2 cellular contexts compared by ENCODE assay signal in the genomic region with DNA sequence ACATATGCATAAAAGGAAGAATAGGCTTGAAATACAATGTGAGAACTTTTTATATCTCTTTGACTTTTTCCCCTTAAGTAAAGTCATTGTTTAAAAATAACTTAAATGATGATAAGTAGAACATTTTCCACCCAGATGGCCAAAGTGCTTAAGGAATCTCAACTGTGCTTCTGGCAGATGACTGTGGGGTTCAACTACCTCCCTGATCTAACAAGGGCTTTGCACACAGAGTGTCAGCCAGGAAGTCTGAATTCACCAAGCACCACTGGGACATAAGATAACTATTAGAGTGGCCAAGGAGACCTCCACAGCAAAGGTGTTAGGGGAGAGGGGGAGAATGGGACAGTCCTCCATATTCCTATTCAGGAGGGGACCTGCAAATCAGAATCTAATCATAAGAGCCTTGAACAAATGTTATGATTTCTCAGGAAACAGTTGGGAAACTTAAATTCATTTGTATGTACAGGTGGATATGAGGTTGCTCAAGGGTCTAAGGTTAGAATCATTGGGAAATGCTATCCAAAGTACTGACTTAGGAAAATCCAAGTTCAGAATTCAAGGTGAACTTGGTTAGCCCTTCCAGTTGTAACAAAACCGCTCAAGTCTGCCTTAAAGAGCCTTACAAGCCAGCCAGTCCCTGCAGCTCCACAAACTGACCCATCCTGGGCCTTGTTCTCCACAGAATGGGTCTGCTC.
TF ChIP-seq lines count a peak whose summit lies in the region.

A gene with protein sequence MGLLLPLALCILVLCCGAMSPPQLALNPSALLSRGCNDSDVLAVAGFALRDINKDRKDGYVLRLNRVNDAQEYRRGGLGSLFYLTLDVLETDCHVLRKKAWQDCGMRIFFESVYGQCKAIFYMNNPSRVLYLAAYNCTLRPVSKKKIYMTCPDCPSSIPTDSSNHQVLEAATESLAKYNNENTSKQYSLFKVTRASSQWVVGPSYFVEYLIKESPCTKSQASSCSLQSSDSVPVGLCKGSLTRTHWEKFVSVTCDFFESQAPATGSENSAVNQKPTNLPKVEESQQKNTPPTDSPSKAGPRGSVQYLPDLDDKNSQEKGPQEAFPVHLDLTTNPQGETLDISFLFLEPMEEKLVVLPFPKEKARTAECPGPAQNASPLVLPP (plus strand): TSS at position 622 of the 695 bp plus-strand sequence. CDS start 62 bp downstream, at position 684.

TF ChIP-seq in SK-N-SH, 30 proteins besides CTCF, POLR2A, EP300 and RAD21 (continued from another document):
- TF ChIP-seq, protein P1, sequence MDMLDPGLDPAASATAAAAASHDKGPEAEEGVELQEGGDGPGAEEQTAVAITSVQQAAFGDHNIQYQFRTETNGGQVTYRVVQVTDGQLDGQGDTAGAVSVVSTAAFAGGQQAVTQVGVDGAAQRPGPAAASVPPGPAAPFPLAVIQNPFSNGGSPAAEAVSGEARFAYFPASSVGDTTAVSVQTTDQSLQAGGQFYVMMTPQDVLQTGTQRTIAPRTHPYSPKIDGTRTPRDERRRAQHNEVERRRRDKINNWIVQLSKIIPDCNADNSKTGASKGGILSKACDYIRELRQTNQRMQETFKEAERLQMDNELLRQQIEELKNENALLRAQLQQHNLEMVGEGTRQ (IDR thresholded peaks at IDR 0.05; ENCODE audit: borderline replicate concordance, low read depth, low read length), result no peak
- TF ChIP-seq ZBTB33 (IDR thresholded peaks at IDR 0.05; ENCODE audit: borderline replicate concordance, low read depth) (no peak), ELF1 (IDR thresholded peaks at IDR 0.05) (no peak), SMC3 (IDR thresholded peaks at IDR 0.05; ENCODE audit: low read depth, low read length) (no peak), TEAD4 (IDR thresholded peaks at IDR 0.05; ENCODE audit: borderline replicate concordance, insufficient read depth) (no peak), RFX5 (IDR thresholded peaks at IDR 0.05; ENCODE audit: low read length) (no peak), RXRA (IDR thresholded peaks at IDR 0.05; ENCODE audit: borderline replicate concordance, low read depth) (no peak), FOSL2 (IDR thresholded peaks at IDR 0.05; ENCODE audit: borderline replicate concordance, low read depth) (no peak), YY1 (IDR thresholded peaks at IDR 0.05; ENCODE audit: low read depth) (no peak), TCF12 (IDR thresholded peaks at IDR 0.05) (no peak), REST (IDR thresholded peaks at IDR 0.05; ENCODE audit: low read depth, low read length) (no peak), MEF2A (IDR thresholded peaks at IDR 0.05; ENCODE audit: borderline replicate concordance, low read depth) (no peak), EZH2phosphoT487 (IDR thresholded peaks at IDR 0.05; ENCODE audit: borderline replicate concordance, low read depth) (no peak)
- TF ChIP-seq, protein P2, sequence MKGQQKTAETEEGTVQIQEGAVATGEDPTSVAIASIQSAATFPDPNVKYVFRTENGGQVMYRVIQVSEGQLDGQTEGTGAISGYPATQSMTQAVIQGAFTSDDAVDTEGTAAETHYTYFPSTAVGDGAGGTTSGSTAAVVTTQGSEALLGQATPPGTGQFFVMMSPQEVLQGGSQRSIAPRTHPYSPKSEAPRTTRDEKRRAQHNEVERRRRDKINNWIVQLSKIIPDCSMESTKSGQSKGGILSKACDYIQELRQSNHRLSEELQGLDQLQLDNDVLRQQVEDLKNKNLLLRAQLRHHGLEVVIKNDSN (IDR thresholded peaks at IDR 0.05; ENCODE audit: borderline replicate concordance, low read depth), result no peak

TF ChIP-seq in SK-N-SH treated with all-trans-retinoic acid at 6 μM for 48 hours, 23 proteins besides CTCF, POLR2A, EP300 and RAD21 (continued from another document):
- TF ChIP-seq, protein P3, sequence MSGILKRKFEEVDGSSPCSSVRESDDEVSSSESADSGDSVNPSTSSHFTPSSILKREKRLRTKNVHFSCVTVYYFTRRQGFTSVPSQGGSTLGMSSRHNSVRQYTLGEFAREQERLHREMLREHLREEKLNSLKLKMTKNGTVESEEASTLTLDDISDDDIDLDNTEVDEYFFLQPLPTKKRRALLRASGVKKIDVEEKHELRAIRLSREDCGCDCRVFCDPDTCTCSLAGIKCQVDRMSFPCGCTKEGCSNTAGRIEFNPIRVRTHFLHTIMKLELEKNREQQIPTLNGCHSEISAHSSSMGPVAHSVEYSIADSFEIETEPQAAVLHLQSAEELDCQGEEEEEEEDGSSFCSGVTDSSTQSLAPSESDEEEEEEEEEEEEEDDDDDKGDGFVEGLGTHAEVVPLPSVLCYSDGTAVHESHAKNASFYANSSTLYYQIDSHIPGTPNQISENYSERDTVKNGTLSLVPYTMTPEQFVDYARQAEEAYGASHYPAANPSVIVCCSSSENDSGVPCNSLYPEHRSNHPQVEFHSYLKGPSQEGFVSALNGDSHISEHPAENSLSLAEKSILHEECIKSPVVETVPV (CRISPR knock-in tag; IDR thresholded peaks at IDR 0.05), result no peak
- TF ChIP-seq CSDC2 (CRISPR knock-in tag; IDR thresholded peaks at IDR 0.05), result no peak
